1 cellular context compared by ENCODE assay signal in the genomic region with DNA sequence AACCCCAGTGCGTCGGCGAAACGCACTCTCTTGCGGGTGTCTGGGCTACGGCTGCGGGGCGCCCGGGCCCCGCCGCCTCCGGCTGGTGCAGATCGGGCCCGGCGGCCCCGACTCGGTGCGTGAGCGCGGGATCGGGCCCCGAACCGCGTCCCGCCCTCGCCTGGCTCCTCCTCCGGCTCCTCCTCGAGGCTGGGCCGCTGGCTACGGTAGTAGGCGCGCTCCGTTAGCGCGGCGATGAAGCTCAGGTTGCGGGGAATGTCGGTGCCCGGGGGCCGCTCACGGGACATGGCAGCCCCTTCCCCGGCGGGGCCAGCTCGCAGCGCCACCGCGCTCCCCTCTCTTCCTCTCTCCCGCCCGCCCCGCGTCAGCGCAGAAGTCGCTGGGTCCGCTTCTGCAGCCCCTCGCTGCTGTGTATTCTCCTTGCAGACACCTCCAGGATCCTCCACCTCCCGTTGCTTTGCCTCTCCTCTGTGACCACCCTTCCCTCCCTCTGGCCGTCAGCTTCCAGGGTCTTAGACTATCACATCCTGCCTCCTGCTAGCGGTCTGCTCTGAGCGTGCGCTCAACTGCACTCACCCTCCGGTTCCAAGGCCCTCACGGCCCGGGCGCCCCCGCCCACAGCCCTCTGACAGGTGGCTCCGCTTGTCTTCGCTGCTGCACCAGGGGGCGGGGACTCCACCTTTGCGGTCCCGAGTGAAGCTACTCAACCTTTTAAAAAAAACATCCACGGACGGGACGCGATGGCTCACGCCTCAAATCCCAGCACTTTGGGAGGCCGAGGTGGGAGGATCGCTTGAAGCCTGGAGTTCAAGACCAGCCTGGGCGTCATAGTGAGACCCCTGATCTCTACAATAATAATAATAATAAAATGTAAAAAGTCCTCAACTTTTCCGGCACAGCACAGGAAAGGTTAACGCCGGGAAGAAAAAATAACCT.
TF ChIP-seq lines count a peak whose summit lies in the region.

A gene with protein sequence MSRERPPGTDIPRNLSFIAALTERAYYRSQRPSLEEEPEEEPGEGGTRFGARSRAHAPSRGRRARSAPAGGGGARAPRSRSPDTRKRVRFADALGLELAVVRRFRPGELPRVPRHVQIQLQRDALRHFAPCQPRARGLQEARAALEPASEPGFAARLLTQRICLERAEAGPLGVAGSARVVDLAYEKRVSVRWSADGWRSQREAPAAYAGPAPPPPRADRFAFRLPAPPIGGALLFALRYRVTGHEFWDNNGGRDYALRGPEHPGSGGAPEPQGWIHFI (minus strand): TSS at position 570 of the 936 bp plus-strand sequence. CDS start 283 bp downstream, at position 287.

TF ChIP-seq in HepG2, 621 proteins besides CTCF, POLR2A, EP300 and RAD21 (continued from another document and continues in another):
- TF ChIP-seq, protein P1, sequence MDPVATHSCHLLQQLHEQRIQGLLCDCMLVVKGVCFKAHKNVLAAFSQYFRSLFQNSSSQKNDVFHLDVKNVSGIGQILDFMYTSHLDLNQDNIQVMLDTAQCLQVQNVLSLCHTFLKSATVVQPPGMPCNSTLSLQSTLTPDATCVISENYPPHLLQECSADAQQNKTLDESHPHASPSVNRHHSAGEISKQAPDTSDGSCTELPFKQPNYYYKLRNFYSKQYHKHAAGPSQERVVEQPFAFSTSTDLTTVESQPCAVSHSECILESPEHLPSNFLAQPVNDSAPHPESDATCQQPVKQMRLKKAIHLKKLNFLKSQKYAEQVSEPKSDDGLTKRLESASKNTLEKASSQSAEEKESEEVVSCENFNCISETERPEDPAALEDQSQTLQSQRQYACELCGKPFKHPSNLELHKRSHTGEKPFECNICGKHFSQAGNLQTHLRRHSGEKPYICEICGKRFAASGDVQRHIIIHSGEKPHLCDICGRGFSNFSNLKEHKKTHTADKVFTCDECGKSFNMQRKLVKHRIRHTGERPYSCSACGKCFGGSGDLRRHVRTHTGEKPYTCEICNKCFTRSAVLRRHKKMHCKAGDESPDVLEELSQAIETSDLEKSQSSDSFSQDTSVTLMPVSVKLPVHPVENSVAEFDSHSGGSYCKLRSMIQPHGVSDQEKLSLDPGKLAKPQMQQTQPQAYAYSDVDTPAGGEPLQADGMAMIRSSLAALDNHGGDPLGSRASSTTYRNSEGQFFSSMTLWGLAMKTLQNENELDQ (CRISPR knock-in tag; IDR thresholded peaks at IDR 0.05; ENCODE audit: borderline replicate concordance): peak; percentile 22; the same call in 1 of the 2 replicates
- TF ChIP-seq ZNF790 (CRISPR knock-in tag; IDR thresholded peaks at IDR 0.05; ENCODE audit: borderline replicate concordance): peak; percentile 82
- peak; percentile 21 for TF ChIP-seq PCBP2 (optimal IDR thresholded peaks at IDR 0.05; ENCODE audit: low read depth, low read length, poor library complexity, severe bottlenecking)
- TF ChIP-seq SIN3A (IDR thresholded peaks at IDR 0.05; ENCODE audit: borderline replicate concordance, low read depth, low read length): peak; percentile 94; the same call in 1 of the 2 replicates
- TF ChIP-seq MBD4 (IDR thresholded peaks at IDR 0.05; ENCODE audit: borderline replicate concordance, low read length): no peak
- TF ChIP-seq, protein P2, sequence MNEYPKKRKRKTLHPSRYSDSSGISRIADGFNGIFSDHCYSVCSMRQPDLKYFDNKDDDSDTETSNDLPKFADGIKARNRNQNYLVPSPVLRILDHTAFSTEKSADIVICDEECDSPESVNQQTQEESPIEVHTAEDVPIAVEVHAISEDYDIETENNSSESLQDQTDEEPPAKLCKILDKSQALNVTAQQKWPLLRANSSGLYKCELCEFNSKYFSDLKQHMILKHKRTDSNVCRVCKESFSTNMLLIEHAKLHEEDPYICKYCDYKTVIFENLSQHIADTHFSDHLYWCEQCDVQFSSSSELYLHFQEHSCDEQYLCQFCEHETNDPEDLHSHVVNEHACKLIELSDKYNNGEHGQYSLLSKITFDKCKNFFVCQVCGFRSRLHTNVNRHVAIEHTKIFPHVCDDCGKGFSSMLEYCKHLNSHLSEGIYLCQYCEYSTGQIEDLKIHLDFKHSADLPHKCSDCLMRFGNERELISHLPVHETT (CRISPR knock-in tag; conservative IDR thresholded peaks at IDR 0.05): peak; percentile 71
- no peak; the same call in 1 of the 2 replicates for TF ChIP-seq ZSCAN25 (CRISPR knock-in tag; IDR thresholded peaks at IDR 0.05)
- TF ChIP-seq ZNF501 (CRISPR knock-in tag; IDR thresholded peaks at IDR 0.05): no peak
- no peak for TF ChIP-seq SMARCC2 (IDR thresholded peaks at IDR 0.05)
- TF ChIP-seq NCOA5 (CRISPR knock-in tag; IDR thresholded peaks at IDR 0.05): no peak
- 0 out of 2 replicates have a peak, but pooled peaks have one; percentile 7 for TF ChIP-seq KMT2B (CRISPR knock-in tag; IDR thresholded peaks at IDR 0.05)
- no peak for TF ChIP-seq ZNF703 (CRISPR knock-in tag; IDR thresholded peaks at IDR 0.05; ENCODE audit: borderline replicate concordance)
- TF ChIP-seq TMF1 (CRISPR knock-in tag; IDR thresholded peaks at IDR 0.05; ENCODE audit: low read depth): no peak
- no peak for TF ChIP-seq NONO (IDR thresholded peaks at IDR 0.05)
- TF ChIP-seq NONO (CRISPR knock-in tag; conservative IDR thresholded peaks at IDR 0.05): no peak
- peak; percentile 53; the same call in 1 of the 2 replicates for TF ChIP-seq BRCA1 (CRISPR knock-in tag; IDR thresholded peaks at IDR 0.05)
- TF ChIP-seq ZFP36L2 (CRISPR knock-in tag; IDR thresholded peaks at IDR 0.05): peak; percentile 56; the same call in 1 of the 2 replicates
- TF ChIP-seq, protein P3, sequence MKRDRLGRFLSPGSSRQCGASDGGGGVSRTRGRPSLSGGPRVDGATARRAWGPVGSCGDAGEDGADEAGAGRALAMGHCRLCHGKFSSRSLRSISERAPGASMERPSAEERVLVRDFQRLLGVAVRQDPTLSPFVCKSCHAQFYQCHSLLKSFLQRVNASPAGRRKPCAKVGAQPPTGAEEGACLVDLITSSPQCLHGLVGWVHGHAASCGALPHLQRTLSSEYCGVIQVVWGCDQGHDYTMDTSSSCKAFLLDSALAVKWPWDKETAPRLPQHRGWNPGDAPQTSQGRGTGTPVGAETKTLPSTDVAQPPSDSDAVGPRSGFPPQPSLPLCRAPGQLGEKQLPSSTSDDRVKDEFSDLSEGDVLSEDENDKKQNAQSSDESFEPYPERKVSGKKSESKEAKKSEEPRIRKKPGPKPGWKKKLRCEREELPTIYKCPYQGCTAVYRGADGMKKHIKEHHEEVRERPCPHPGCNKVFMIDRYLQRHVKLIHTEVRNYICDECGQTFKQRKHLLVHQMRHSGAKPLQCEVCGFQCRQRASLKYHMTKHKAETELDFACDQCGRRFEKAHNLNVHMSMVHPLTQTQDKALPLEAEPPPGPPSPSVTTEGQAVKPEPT (CRISPR knock-in tag; IDR thresholded peaks at IDR 0.05; ENCODE audit: low read depth): 0 out of 2 replicates have a peak, but pooled peaks have one; percentile 54
- peak; percentile 96 for TF ChIP-seq MZF1 (CRISPR knock-in tag; IDR thresholded peaks at IDR 0.05; ENCODE audit: borderline replicate concordance)
- TF ChIP-seq, protein P4, sequence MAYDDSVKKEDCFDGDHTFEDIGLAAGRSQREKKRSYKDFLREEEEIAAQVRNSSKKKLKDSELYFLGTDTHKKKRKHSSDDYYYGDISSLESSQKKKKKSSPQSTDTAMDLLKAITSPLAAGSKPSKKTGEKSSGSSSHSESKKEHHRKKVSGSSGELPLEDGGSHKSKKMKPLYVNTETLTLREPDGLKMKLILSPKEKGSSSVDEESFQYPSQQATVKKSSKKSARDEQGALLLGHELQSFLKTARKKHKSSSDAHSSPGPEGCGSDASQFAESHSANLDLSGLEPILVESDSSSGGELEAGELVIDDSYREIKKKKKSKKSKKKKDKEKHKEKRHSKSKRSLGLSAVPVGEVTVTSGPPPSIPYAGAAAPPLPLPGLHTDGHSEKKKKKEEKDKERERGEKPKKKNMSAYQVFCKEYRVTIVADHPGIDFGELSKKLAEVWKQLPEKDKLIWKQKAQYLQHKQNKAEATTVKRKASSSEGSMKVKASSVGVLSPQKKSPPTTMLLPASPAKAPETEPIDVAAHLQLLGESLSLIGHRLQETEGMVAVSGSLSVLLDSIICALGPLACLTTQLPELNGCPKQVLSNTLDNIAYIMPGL (CRISPR knock-in tag; IDR thresholded peaks at IDR 0.05; ENCODE audit: borderline replicate concordance in 1 of 2, low read depth in 1 of 2): peak; percentile 88 to 90
- peak; percentile 37; the same call in 1 of the 2 replicates for TF ChIP-seq ZBTB21 (CRISPR knock-in tag; IDR thresholded peaks at IDR 0.05)
- TF ChIP-seq, protein P5, sequence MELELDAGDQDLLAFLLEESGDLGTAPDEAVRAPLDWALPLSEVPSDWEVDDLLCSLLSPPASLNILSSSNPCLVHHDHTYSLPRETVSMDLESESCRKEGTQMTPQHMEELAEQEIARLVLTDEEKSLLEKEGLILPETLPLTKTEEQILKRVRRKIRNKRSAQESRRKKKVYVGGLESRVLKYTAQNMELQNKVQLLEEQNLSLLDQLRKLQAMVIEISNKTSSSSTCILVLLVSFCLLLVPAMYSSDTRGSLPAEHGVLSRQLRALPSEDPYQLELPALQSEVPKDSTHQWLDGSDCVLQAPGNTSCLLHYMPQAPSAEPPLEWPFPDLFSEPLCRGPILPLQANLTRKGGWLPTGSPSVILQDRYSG (CRISPR knock-in tag; IDR thresholded peaks at IDR 0.05): no peak
- TF ChIP-seq, protein P6, sequence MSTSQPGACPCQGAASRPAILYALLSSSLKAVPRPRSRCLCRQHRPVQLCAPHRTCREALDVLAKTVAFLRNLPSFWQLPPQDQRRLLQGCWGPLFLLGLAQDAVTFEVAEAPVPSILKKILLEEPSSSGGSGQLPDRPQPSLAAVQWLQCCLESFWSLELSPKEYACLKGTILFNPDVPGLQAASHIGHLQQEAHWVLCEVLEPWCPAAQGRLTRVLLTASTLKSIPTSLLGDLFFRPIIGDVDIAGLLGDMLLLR (CRISPR knock-in tag; IDR thresholded peaks at IDR 0.05): peak; percentile 31
- TF ChIP-seq, protein P7, sequence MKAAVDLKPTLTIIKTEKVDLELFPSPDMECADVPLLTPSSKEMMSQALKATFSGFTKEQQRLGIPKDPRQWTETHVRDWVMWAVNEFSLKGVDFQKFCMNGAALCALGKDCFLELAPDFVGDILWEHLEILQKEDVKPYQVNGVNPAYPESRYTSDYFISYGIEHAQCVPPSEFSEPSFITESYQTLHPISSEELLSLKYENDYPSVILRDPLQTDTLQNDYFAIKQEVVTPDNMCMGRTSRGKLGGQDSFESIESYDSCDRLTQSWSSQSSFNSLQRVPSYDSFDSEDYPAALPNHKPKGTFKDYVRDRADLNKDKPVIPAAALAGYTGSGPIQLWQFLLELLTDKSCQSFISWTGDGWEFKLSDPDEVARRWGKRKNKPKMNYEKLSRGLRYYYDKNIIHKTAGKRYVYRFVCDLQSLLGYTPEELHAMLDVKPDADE (CRISPR knock-in tag; IDR thresholded peaks at IDR 0.05): no peak; the same call in 1 of the 2 replicates
- TF ChIP-seq ZNF329 (CRISPR knock-in tag; IDR thresholded peaks at IDR 0.05; ENCODE audit: low read depth): 0 out of 2 replicates have a peak, but pooled peaks have one; percentile 27
- TF ChIP-seq, protein P8, sequence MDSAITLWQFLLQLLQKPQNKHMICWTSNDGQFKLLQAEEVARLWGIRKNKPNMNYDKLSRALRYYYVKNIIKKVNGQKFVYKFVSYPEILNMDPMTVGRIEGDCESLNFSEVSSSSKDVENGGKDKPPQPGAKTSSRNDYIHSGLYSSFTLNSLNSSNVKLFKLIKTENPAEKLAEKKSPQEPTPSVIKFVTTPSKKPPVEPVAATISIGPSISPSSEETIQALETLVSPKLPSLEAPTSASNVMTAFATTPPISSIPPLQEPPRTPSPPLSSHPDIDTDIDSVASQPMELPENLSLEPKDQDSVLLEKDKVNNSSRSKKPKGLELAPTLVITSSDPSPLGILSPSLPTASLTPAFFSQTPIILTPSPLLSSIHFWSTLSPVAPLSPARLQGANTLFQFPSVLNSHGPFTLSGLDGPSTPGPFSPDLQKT (CRISPR knock-in tag; IDR thresholded peaks at IDR 0.05; ENCODE audit: borderline replicate concordance): no peak
- TF ChIP-seq AGO2 (optimal IDR thresholded peaks at IDR 0.05; ENCODE audit: low read depth, low read length): peak; percentile 96
- TF ChIP-seq ZFP62 (CRISPR knock-in tag; IDR thresholded peaks at IDR 0.05): no peak
- no peak for TF ChIP-seq TCF7 (IDR thresholded peaks at IDR 0.05; ENCODE audit: low read depth)
- TF ChIP-seq CBX1 (IDR thresholded peaks at IDR 0.05; ENCODE audit: low read depth): peak; percentile 73
- TF ChIP-seq, protein P9, sequence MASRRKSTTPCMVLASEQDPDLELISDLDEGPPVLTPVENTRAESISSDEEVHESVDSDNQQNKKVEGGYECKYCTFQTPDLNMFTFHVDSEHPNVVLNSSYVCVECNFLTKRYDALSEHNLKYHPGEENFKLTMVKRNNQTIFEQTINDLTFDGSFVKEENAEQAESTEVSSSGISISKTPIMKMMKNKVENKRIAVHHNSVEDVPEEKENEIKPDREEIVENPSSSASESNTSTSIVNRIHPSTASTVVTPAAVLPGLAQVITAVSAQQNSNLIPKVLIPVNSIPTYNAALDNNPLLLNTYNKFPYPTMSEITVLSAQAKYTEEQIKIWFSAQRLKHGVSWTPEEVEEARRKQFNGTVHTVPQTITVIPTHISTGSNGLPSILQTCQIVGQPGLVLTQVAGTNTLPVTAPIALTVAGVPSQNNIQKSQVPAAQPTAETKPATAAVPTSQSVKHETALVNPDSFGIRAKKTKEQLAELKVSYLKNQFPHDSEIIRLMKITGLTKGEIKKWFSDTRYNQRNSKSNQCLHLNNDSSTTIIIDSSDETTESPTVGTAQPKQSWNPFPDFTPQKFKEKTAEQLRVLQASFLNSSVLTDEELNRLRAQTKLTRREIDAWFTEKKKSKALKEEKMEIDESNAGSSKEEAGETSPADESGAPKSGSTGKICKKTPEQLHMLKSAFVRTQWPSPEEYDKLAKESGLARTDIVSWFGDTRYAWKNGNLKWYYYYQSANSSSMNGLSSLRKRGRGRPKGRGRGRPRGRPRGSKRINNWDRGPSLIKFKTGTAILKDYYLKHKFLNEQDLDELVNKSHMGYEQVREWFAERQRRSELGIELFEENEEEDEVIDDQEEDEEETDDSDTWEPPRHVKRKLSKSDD (CRISPR knock-in tag; IDR thresholded peaks at IDR 0.05; ENCODE audit: low read depth): peak; percentile 94
- no peak for TF ChIP-seq ZMAT3 (CRISPR knock-in tag; conservative IDR thresholded peaks at IDR 0.05)
- TF ChIP-seq, protein P10, sequence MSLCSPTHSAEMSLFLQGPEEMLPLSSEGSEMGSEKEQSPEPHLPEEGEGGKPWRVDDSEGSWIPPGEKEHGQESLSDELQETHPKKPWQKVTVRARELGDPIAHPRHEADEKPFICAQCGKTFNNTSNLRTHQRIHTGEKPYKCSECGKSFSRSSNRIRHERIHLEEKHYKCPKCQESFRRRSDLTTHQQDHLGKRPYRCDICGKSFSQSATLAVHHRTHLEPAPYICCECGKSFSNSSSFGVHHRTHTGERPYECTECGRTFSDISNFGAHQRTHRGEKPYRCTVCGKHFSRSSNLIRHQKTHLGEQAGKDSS (CRISPR knock-in tag; IDR thresholded peaks at IDR 0.05; ENCODE audit: borderline replicate concordance, low read depth): peak; percentile 60; the same call in 1 of the 2 replicates
- TF ChIP-seq, protein P11, sequence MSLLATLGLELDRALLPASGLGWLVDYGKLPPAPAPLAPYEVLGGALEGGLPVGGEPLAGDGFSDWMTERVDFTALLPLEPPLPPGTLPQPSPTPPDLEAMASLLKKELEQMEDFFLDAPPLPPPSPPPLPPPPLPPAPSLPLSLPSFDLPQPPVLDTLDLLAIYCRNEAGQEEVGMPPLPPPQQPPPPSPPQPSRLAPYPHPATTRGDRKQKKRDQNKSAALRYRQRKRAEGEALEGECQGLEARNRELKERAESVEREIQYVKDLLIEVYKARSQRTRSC (CRISPR knock-in tag; IDR thresholded peaks at IDR 0.05; ENCODE audit: low read depth): peak; percentile 54; the same call in 1 of the 2 replicates
- TF ChIP-seq PAWR (CRISPR knock-in tag; IDR thresholded peaks at IDR 0.05; ENCODE audit: borderline replicate concordance): no peak
- TF ChIP-seq ZNF782 (CRISPR knock-in tag; IDR thresholded peaks at IDR 0.05; ENCODE audit: borderline replicate concordance): no peak; the same call in 1 of the 2 replicates
- peak; percentile 95 for TF ChIP-seq ZNF724P (CRISPR knock-in tag; IDR thresholded peaks at IDR 0.05; ENCODE audit: borderline replicate concordance)
- TF ChIP-seq TCF12 (IDR thresholded peaks at IDR 0.05): no peak
- TF ChIP-seq TCF12 (CRISPR knock-in tag; IDR thresholded peaks at IDR 0.05): peak; percentile 99
- no peak for TF ChIP-seq ZNF780A (CRISPR knock-in tag; IDR thresholded peaks at IDR 0.05)
